8 cellular contexts compared by ENCODE assay signal in genomic region chr16:46830902-46831647, GRCh38. TPM values are rescaled to one million over a fixed set of nuclear protein-coding genes. Genes with fewer than 3 reads are reported as not detected.
DNase-seq lines count a peak whose midpoint lies in the region; ATAC-seq and TF ChIP-seq lines count a peak whose summit lies in the region.

C16orf87 (minus strand) TSS chr16:46831180; CDS start chr16:46831149, 31 bp downstream.

- H3K4me1 Mint-ChIP-seq in activated T-helper 17 cell treated with anti-CD3 and anti-CD28 coated beads, Interleukin-2, amount 50 U/mL, for 72 hours, result peaks cover 19% of the 10 kb centered on the region
- peaks cover 22% of the 10 kb centered on the region for H3K4me1 Mint-ChIP-seq in nephron
- H3K4me1 Mint-ChIP-seq in stimulated activated naive CD8-positive, alpha-beta T cell treated with anti-CD3 and anti-CD28 coated beads, Interleukin-15, Interleukin-2, amounts not matched to agents 100 ng/mL and 50 ng/mL, for 24 hours (ENCODE audit: low read depth), result peaks cover 43% of the 10 kb centered on the region

- H3K9me3 Mint-ChIP-seq in activated T-helper 17 cell treated with anti-CD3 and anti-CD28 coated beads, Interleukin-2, amount 50 U/mL, for 72 hours, result no peaks in the 10 kb centered on the region
- no peaks in the 10 kb centered on the region for H3K9me3 Mint-ChIP-seq in nephron
- H3K9me3 Mint-ChIP-seq in stimulated activated naive CD8-positive, alpha-beta T cell treated with anti-CD3 and anti-CD28 coated beads, Interleukin-15, Interleukin-2, amounts not matched to agents 100 ng/mL and 50 ng/mL, for 24 hours, result no peaks in the 10 kb centered on the region

- H3K4me3 ChIP-seq in LNCaP clone FGC (ENCODE audit: low read depth, low read length), result peak within 1 kb of the TSS; percentile 94

- peak within 1 kb of the TSS; percentile 87 for H3K27ac ChIP-seq in RWPE1

- CTCF ChIA-PET in RWPE1 (lab: Yijun Ruan, JAX), result interaction anchor here (0.6 kb wide), 1 partner anchor 10 kb away, joined by 3 read pairs; no protein-coding TSS in a partner anchor

- no peak for TF ChIP-seq CTCF in LNCaP clone FGC (IDR thresholded peaks at IDR 0.05; ENCODE audit: control insufficient read depth, extremely low read depth, insufficient read depth)
- no peak for TF ChIP-seq CTCF in RWPE1 (conservative IDR thresholded peaks at IDR 0.05; ENCODE audit: low read depth)
- TF ChIP-seq CTCF in nephron (IDR thresholded peaks at IDR 0.05; ENCODE audit: unreplicated experiment in 3 of 3), result no peak

- H3K36me3 Mint-ChIP-seq in activated T-helper 17 cell treated with anti-CD3 and anti-CD28 coated beads, Interleukin-2, amount 50 U/mL, for 72 hours (ENCODE audit: low read depth), result peaks cover 35% of the 10 kb centered on the region
- H3K36me3 Mint-ChIP-seq in nephron (ENCODE audit: low read depth), result no peaks in the 10 kb centered on the region
- peaks cover 13% of the 10 kb centered on the region for H3K36me3 Mint-ChIP-seq in stimulated activated naive CD8-positive, alpha-beta T cell treated with anti-CD3 and anti-CD28 coated beads, Interleukin-15, Interleukin-2, amounts not matched to agents 100 ng/mL and 50 ng/mL, for 24 hours (ENCODE audit: low read depth)

- peak within 1 kb of the TSS; percentile 96 for H3K4me3 Mint-ChIP-seq in activated T-helper 17 cell treated with anti-CD3 and anti-CD28 coated beads, Interleukin-2, amount 50 U/mL, for 72 hours
- H3K4me3 Mint-ChIP-seq in nephron, result peak within 1 kb of the TSS; percentile 91 to 99 (median 98)
- peak within 1 kb of the TSS; percentile 98 for H3K4me3 Mint-ChIP-seq in stimulated activated naive CD8-positive, alpha-beta T cell treated with anti-CD3 and anti-CD28 coated beads, Interleukin-15, Interleukin-2, amounts not matched to agents 100 ng/mL and 50 ng/mL, for 24 hours

- DNase-seq in EH (ENCODE audit: low read depth) (peak; percentile 93), GOT3 (lab: John Stamatoyannopoulos, UW) (peak; percentile 93), LNCaP clone FGC (ENCODE audit: low read depth) (peak; percentile 79), RWPE1 (ENCODE audit: low spot score) (peak; percentile 96), fibroblast of peridontal ligament (ENCODE audit: extremely low read depth) (peak; percentile 88)

- POLR2A ChIA-PET in RWPE1 (lab: Yijun Ruan, JAX; ENCODE audit: low non-redundant PET), result interaction anchor here (0.9 kb wide), 1 partner anchor 11 kb away, joined by 3 read pairs; no protein-coding TSS in a partner anchor

- peak within 1 kb of the TSS; percentile 99 for H3K27ac Mint-ChIP-seq in activated T-helper 17 cell treated with anti-CD3 and anti-CD28 coated beads, Interleukin-2, amount 50 U/mL, for 72 hours
- peak within 1 kb of the TSS; percentile 95 to 99 (median 99) for H3K27ac Mint-ChIP-seq in nephron
- peak within 1 kb of the TSS; percentile 100 for H3K27ac Mint-ChIP-seq in stimulated activated naive CD8-positive, alpha-beta T cell treated with anti-CD3 and anti-CD28 coated beads, Interleukin-15, Interleukin-2, amounts not matched to agents 100 ng/mL and 50 ng/mL, for 24 hours

- peak; percentile 95 for ATAC-seq in activated T-helper 17 cell treated with anti-CD3 and anti-CD28 coated beads, Interleukin-2, amount 50 U/mL, for 72 hours (replicated peaks)

- H3K27me3 Mint-ChIP-seq in activated T-helper 17 cell treated with anti-CD3 and anti-CD28 coated beads, Interleukin-2, amount 50 U/mL, for 72 hours, result no peaks in the 10 kb centered on the region
- peaks cover 8% of the 10 kb centered on the region for H3K27me3 Mint-ChIP-seq in nephron (ENCODE audit: low read depth)
- H3K27me3 Mint-ChIP-seq in stimulated activated naive CD8-positive, alpha-beta T cell treated with anti-CD3 and anti-CD28 coated beads, Interleukin-15, Interleukin-2, amounts not matched to agents 100 ng/mL and 50 ng/mL, for 24 hours, result no peaks in the 10 kb centered on the region

RNA-seq across cellular contexts. Expression of gene C16orf87, which starts in this region (rescaled TPM):
- total RNA-seq in activated T-helper 17 cell treated with anti-CD3 and anti-CD28 coated beads, Interleukin-2, amount 50 U/mL, for 72 hours, result 10 to 100 TPM; 15.6 to 21.3 TPM

Comparison
In these comparisons a context has a peak if more than half of its experiments do, and no peak if none do; other contexts are left out.
1. Peak in every context shown above with its lines: DNase-seq, ATAC-seq, H3K4me3 ChIP-seq and H3K27ac ChIP-seq.